ENCODE assay signal across 1 cellular context in the genomic region with DNA sequence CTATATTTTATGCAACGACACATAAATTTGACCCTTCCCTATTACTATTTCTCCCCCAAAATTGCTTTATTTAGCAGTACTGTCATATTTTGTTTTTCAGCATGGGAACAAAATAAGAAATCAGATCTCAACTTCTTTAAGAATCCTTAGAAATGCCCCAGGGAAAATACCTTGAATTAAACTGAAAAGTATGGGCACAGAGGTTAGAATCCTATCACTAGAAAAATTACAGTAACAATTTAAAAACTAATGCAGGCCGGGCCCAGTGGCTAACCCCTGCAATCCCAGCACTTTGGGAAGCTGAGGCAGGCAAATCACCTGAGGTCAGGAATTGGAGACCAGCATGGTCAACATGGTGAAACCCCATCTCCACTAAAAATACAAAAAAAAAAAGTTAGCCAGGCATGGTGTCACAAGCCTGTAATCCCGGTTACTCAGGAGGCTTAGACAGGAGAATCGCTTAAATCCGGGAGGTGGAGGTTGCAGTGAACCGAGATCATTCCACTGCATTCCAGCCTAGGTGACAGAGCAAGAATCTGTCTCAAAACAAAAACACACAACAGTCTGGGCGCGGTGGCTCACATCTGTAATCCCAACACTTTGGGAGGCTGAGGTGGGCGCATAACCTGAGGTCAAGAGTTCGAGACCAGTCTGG.
TF ChIP-seq lines count a peak whose summit lies in the region.

No MANE protein-coding gene starts in this region.

TF ChIP-seq in GM23338, 12 proteins besides CTCF, POLR2A, EP300 and RAD21 (continued from another document):
- TF ChIP-seq, protein P1, sequence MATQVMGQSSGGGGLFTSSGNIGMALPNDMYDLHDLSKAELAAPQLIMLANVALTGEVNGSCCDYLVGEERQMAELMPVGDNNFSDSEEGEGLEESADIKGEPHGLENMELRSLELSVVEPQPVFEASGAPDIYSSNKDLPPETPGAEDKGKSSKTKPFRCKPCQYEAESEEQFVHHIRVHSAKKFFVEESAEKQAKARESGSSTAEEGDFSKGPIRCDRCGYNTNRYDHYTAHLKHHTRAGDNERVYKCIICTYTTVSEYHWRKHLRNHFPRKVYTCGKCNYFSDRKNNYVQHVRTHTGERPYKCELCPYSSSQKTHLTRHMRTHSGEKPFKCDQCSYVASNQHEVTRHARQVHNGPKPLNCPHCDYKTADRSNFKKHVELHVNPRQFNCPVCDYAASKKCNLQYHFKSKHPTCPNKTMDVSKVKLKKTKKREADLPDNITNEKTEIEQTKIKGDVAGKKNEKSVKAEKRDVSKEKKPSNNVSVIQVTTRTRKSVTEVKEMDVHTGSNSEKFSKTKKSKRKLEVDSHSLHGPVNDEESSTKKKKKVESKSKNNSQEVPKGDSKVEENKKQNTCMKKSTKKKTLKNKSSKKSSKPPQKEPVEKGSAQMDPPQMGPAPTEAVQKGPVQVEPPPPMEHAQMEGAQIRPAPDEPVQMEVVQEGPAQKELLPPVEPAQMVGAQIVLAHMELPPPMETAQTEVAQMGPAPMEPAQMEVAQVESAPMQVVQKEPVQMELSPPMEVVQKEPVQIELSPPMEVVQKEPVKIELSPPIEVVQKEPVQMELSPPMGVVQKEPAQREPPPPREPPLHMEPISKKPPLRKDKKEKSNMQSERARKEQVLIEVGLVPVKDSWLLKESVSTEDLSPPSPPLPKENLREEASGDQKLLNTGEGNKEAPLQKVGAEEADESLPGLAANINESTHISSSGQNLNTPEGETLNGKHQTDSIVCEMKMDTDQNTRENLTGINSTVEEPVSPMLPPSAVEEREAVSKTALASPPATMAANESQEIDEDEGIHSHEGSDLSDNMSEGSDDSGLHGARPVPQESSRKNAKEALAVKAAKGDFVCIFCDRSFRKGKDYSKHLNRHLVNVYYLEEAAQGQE (IDR thresholded peaks at IDR 0.05; ENCODE audit: unreplicated experiment): no peak
- TF ChIP-seq, protein P2, sequence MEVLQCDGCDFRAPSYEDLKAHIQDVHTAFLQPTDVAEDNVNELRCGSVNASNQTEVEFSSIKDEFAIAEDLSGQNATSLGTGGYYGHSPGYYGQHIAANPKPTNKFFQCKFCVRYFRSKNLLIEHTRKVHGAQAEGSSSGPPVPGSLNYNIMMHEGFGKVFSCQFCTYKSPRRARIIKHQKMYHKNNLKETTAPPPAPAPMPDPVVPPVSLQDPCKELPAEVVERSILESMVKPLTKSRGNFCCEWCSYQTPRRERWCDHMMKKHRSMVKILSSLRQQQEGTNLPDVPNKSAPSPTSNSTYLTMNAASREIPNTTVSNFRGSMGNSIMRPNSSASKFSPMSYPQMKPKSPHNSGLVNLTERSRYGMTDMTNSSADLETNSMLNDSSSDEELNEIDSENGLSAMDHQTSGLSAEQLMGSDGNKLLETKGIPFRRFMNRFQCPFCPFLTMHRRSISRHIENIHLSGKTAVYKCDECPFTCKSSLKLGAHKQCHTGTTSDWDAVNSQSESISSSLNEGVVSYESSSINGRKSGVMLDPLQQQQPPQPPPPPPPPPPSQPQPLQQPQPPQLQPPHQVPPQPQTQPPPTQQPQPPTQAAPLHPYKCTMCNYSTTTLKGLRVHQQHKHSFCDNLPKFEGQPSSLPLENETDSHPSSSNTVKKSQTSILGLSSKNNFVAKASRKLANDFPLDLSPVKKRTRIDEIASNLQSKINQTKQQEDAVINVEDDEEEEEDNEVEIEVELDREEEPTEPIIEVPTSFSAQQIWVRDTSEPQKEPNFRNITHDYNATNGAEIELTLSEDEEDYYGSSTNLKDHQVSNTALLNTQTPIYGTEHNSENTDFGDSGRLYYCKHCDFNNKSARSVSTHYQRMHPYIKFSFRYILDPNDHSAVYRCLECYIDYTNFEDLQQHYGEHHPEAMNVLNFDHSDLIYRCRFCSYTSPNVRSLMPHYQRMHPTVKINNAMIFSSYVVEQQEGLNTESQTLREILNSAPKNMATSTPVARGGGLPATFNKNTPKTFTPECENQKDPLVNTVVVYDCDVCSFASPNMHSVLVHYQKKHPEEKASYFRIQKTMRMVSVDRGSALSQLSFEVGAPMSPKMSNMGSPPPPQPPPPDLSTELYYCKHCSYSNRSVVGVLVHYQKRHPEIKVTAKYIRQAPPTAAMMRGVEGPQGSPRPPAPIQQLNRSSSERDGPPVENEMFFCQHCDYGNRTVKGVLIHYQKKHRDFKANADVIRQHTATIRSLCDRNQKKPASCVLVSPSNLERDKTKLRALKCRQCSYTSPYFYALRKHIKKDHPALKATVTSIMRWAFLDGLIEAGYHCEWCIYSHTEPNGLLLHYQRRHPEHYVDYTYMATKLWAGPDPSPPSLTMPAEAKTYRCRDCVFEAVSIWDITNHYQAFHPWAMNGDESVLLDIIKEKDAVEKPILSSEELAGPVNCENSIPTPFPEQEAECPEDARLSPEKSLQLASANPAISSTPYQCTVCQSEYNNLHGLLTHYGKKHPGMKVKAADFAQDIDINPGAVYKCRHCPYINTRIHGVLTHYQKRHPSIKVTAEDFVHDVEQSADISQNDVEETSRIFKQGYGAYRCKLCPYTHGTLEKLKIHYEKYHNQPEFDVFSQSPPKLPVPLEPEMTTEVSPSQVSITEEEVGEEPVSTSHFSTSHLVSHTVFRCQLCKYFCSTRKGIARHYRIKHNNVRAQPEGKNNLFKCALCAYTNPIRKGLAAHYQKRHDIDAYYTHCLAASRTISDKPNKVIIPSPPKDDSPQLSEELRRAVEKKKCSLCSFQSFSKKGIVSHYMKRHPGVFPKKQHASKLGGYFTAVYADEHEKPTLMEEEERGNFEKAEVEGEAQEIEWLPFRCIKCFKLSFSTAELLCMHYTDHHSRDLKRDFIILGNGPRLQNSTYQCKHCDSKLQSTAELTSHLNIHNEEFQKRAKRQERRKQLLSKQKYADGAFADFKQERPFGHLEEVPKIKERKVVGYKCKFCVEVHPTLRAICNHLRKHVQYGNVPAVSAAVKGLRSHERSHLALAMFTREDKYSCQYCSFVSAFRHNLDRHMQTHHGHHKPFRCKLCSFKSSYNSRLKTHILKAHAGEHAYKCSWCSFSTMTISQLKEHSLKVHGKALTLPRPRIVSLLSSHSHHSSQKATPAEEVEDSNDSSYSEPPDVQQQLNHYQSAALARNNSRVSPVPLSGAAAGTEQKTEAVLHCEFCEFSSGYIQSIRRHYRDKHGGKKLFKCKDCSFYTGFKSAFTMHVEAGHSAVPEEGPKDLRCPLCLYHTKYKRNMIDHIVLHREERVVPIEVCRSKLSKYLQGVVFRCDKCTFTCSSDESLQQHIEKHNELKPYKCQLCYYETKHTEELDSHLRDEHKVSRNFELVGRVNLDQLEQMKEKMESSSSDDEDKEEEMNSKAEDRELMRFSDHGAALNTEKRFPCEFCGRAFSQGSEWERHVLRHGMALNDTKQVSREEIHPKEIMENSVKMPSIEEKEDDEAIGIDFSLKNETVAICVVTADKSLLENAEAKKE (CRISPR knock-in tag; IDR thresholded peaks at IDR 0.05): no peak
